In the genomic region with DNA sequence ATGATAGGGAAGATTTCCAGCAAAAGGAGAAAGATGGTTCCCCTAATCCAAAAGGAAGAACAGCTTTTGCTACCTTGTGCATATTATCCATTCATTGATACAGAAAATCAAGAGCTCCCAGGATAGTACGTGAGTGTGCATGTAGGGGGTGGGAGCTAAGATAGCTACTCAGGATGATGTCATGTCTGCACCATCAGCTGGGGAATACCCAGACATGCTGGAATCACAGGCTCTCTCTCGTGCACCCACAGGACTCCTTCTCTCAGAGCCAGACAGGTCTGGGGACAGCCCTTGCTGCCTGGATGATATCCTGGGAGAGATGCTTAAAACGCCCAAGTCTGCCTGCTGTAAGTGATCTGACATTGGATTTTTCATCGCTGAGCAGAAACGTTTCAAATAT, we compare ENCODE assay signal across 9 cellular contexts. TPM values are rescaled to one million over a fixed set of nuclear protein-coding genes. Genes with fewer than 3 reads are reported as not detected.
DNase-seq lines count a peak whose midpoint lies in the region; ATAC-seq and TF ChIP-seq lines count a peak whose summit lies in the region.
"Had no signal": no experiment of that assay in that cellular context is flagged by ENCODE, and none has a peak within 500 bp of the region (broad histone marks: within the 10 kb centered on the region; RNA-seq: fewer than 3 reads in every experiment).

No MANE protein-coding gene starts in this region.

- no peaks in the 10 kb centered on the region for H3K27me3 ChIP-seq in A673 (replicated peaks; ENCODE audit: insufficient read depth, low read depth, low read length, poor library complexity)

- H3K4me3 ChIP-seq in A673 (ENCODE audit: low read depth, low read length, poor library complexity, severe bottlenecking): no peak overlapping the region

- H3K27ac Mint-ChIP-seq in activated CD8-positive, alpha-beta T cell treated with anti-CD3 and anti-CD28 coated beads for 36 hours: peak overlapping the region; percentile 22
- no peak overlapping the region for H3K27ac Mint-ChIP-seq in activated CD8-positive, alpha-beta T cell treated with anti-CD3 and anti-CD28 coated beads, Interleukin-2, amount 10 ng/mL, durations not matched to agents 7 days and 5 days

- H3K4me3 Mint-ChIP-seq in activated CD8-positive, alpha-beta T cell treated with anti-CD3 and anti-CD28 coated beads for 36 hours: no peak overlapping the region
- H3K4me3 Mint-ChIP-seq in activated CD8-positive, alpha-beta T cell treated with anti-CD3 and anti-CD28 coated beads, Interleukin-2, amount 10 ng/mL, durations not matched to agents 7 days and 5 days: no peak overlapping the region

- H3K9me3 Mint-ChIP-seq in activated CD8-positive, alpha-beta T cell treated with anti-CD3 and anti-CD28 coated beads for 36 hours: peaks cover 13% of the 10 kb centered on the region
- peaks cover 11% of the 10 kb centered on the region for H3K9me3 Mint-ChIP-seq in activated CD8-positive, alpha-beta T cell treated with anti-CD3 and anti-CD28 coated beads, Interleukin-2, amount 10 ng/mL, durations not matched to agents 7 days and 5 days (ENCODE audit: insufficient read depth)

- H3K4me1 Mint-ChIP-seq in activated CD8-positive, alpha-beta T cell treated with anti-CD3 and anti-CD28 coated beads for 36 hours (ENCODE audit: low read depth): peaks cover 48% of the 10 kb centered on the region
- H3K4me1 Mint-ChIP-seq in activated CD8-positive, alpha-beta T cell treated with anti-CD3 and anti-CD28 coated beads, Interleukin-2, amount 10 ng/mL, durations not matched to agents 7 days and 5 days (ENCODE audit: low read depth): peaks cover 16% of the 10 kb centered on the region

- no peak for TF ChIP-seq CTCF in activated CD8-positive, alpha-beta T cell treated with anti-CD3 and anti-CD28 coated beads for 36 hours (IDR thresholded peaks at IDR 0.05)
- no peak for TF ChIP-seq CTCF in A673 (conservative IDR thresholded peaks at IDR 0.05; ENCODE audit: low read depth, low read length)

- DNase-seq in activated CD8-positive, alpha-beta T cell treated with anti-CD3 and anti-CD28 coated beads for 36 hours: peak; percentile 53
- DNase-seq in activated CD8-positive, alpha-beta T cell treated with anti-CD3 and anti-CD28 coated beads, Interleukin-2, amount 10 ng/mL, durations not matched to agents 7 days and 5 days: no peak
- DNase-seq in epidermal melanocyte (ENCODE audit: insufficient read length, low spot score) (peak; percentile 4), NCI-H1105 (lab: John Stamatoyannopoulos, UW) (no peak), A673 (ENCODE audit: low spot score) (no peak)
- DNase-seq in stimulated activated CD4-positive, alpha-beta T cell treated with anti-CD3 and anti-CD28 coated beads, Interleukin-4, amount 100 ng/mL, for 24 hours: peak; percentile 47

- no peak overlapping the region for H3K27ac ChIP-seq in A673 (ENCODE audit: low read depth, low read length, poor library complexity, severe bottlenecking)
- H3K27ac ChIP-seq: C4-2B had no signal

- ATAC-seq in activated CD8-positive, alpha-beta T cell treated with anti-CD3 and anti-CD28 coated beads for 36 hours: peak; percentile 93
- ATAC-seq in activated CD8-positive, alpha-beta T cell treated with anti-CD3 and anti-CD28 coated beads, Interleukin-2, amount 10 ng/mL, durations not matched to agents 7 days and 5 days: no peak
- ATAC-seq in HG03565 (IDR thresholded peaks at IDR 0.05; ENCODE audit: unreplicated experiment) (peak; percentile 81), GM19395 (IDR thresholded peaks at IDR 0.05; ENCODE audit: unreplicated experiment) (no peak)

- H3K36me3 Mint-ChIP-seq in activated CD8-positive, alpha-beta T cell treated with anti-CD3 and anti-CD28 coated beads for 36 hours (ENCODE audit: low read depth): peaks cover 49% of the 10 kb centered on the region
- peaks cover 46% of the 10 kb centered on the region for H3K36me3 Mint-ChIP-seq in activated CD8-positive, alpha-beta T cell treated with anti-CD3 and anti-CD28 coated beads, Interleukin-2, amount 10 ng/mL, durations not matched to agents 7 days and 5 days (ENCODE audit: low read depth)

- intact Hi-C loops in activated CD8-positive, alpha-beta T cell treated with anti-CD3 and anti-CD28 coated beads for 36 hours (cut with micrococcal nuclease): no loop called here
- intact Hi-C loops in A673 (cut with micrococcal nuclease; ENCODE audit: unreplicated experiment): no loop called here

- POLR2A ChIA-PET in activated CD8-positive, alpha-beta T cell treated with anti-CD3 and anti-CD28 coated beads for 36 hours (lab: Charles Lee): no interaction called here
- POLR2A ChIA-PET in activated CD8-positive, alpha-beta T cell treated with anti-CD3 and anti-CD28 coated beads, Interleukin-2, amount 10 ng/mL, durations not matched to agents 7 days and 5 days (lab: Charles Lee): no interaction called here
- POLR2A ChIA-PET in A673 (lab: Charles Lee; ENCODE audit: low non-redundant PET): no interaction called here

- H3K27me3 Mint-ChIP-seq in activated CD8-positive, alpha-beta T cell treated with anti-CD3 and anti-CD28 coated beads for 36 hours: no peaks in the 10 kb centered on the region
- no peaks in the 10 kb centered on the region for H3K27me3 Mint-ChIP-seq in activated CD8-positive, alpha-beta T cell treated with anti-CD3 and anti-CD28 coated beads, Interleukin-2, amount 10 ng/mL, durations not matched to agents 7 days and 5 days (ENCODE audit: low read depth)

- no peaks in the 10 kb centered on the region for H3K36me3 ChIP-seq in A673 (ENCODE audit: insufficient read depth, low read length, poor library complexity, severe bottlenecking)

- CTCF ChIA-PET in activated CD8-positive, alpha-beta T cell treated with anti-CD3 and anti-CD28 coated beads for 36 hours (lab: Charles Lee): interaction anchor here (0.9 kb wide), 1 partner anchor 13 kb away, joined by 3 read pairs; no protein-coding TSS in a partner anchor
- CTCF ChIA-PET in activated CD8-positive, alpha-beta T cell treated with anti-CD3 and anti-CD28 coated beads, Interleukin-2, amount 10 ng/mL, durations not matched to agents 7 days and 5 days (lab: Charles Lee): interaction anchor here (1.3 to 1.4 kb wide), 2 partner anchors 12 to 15 kb away, joined by 3 to 6 read pairs; no protein-coding TSS in a partner anchor
- CTCF ChIA-PET in A673 (lab: Charles Lee): no interaction called here

- H3K9me3 ChIP-seq in A673 (ENCODE audit: low read depth, low read length, poor library complexity, severe bottlenecking): no peaks in the 10 kb centered on the region

- no peaks in the 10 kb centered on the region for H3K4me1 ChIP-seq in A673 (ENCODE audit: insufficient read depth, low read length, poor library complexity, severe bottlenecking)

- BruUV-seq in A673 (replicated peaks; lab: Mats Ljungman, UMichigan): no TSS peak

RNA-seq across cellular contexts. Expression of a gene that starts 38.9 kb away (rescaled TPM):
- total RNA-seq in activated CD8-positive, alpha-beta T cell treated with anti-CD3 and anti-CD28 coated beads for 36 hours: 10 to 100 TPM; 83.4 to 85.0 TPM
- total RNA-seq in activated CD8-positive, alpha-beta T cell treated with anti-CD3 and anti-CD28 coated beads, Interleukin-2, amount 10 ng/mL, durations not matched to agents 7 days and 5 days: 10 to 100 TPM; 70.3 to 72.7 TPM
- total RNA-seq in A673 (2021): 15.3 and 21.9 TPM in 2 replicates

Comparison
In these comparisons a context has a peak if more than half of its experiments do, and no peak if none do; other contexts are left out.
1. ATAC-seq: peak in activated CD8-positive, alpha-beta T cell treated with anti-CD3 and anti-CD28 coated beads for 36 hours (single experiment) and HG03565 (single experiment); none in activated CD8-positive, alpha-beta T cell treated with anti-CD3 and anti-CD28 coated beads, Interleukin-2, amount 10 ng/mL, durations not matched to agents 7 days and 5 days (single experiment) and GM19395 (single experiment).
2. DNase-seq: peak in activated CD8-positive, alpha-beta T cell treated with anti-CD3 and anti-CD28 coated beads for 36 hours (single experiment), epidermal melanocyte (single experiment) and stimulated activated CD4-positive, alpha-beta T cell treated with anti-CD3 and anti-CD28 coated beads, Interleukin-4, amount 100 ng/mL, for 24 hours (single experiment); none in activated CD8-positive, alpha-beta T cell treated with anti-CD3 and anti-CD28 coated beads, Interleukin-2, amount 10 ng/mL, durations not matched to agents 7 days and 5 days (single experiment), NCI-H1105 (single experiment) and A673 (single experiment).